In genomic region chr19:4471400-4472173, GRCh38 we compare ENCODE assay signal across 1 cellular context.
TF ChIP-seq lines count a peak whose summit lies in the region.

No MANE protein-coding gene starts in this region.

TF ChIP-seq in A549, 52 proteins besides CTCF, POLR2A, EP300 and RAD21 (continued from another document):
- TF ChIP-seq, protein P1, sequence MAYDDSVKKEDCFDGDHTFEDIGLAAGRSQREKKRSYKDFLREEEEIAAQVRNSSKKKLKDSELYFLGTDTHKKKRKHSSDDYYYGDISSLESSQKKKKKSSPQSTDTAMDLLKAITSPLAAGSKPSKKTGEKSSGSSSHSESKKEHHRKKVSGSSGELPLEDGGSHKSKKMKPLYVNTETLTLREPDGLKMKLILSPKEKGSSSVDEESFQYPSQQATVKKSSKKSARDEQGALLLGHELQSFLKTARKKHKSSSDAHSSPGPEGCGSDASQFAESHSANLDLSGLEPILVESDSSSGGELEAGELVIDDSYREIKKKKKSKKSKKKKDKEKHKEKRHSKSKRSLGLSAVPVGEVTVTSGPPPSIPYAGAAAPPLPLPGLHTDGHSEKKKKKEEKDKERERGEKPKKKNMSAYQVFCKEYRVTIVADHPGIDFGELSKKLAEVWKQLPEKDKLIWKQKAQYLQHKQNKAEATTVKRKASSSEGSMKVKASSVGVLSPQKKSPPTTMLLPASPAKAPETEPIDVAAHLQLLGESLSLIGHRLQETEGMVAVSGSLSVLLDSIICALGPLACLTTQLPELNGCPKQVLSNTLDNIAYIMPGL (CRISPR knock-in tag; IDR thresholded peaks at IDR 0.05; ENCODE audit: borderline replicate concordance), result no peak
- TF ChIP-seq TP53 (CRISPR knock-in tag; IDR thresholded peaks at IDR 0.05) (no peak), USF2 (IDR thresholded peaks at IDR 0.05) (peak; percentile 98), MYC (IDR thresholded peaks at IDR 0.05; ENCODE audit: borderline replicate concordance, low read length) (no peak), JUN (IDR thresholded peaks at IDR 0.05) (no peak), TFCP2L1 (CRISPR knock-in tag; IDR thresholded peaks at IDR 0.05) (no peak), SREBF2 (IDR thresholded peaks at IDR 0.05) (no peak)
- TF ChIP-seq, protein P2, sequence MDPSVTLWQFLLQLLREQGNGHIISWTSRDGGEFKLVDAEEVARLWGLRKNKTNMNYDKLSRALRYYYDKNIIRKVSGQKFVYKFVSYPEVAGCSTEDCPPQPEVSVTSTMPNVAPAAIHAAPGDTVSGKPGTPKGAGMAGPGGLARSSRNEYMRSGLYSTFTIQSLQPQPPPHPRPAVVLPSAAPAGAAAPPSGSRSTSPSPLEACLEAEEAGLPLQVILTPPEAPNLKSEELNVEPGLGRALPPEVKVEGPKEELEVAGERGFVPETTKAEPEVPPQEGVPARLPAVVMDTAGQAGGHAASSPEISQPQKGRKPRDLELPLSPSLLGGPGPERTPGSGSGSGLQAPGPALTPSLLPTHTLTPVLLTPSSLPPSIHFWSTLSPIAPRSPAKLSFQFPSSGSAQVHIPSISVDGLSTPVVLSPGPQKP (IDR thresholded peaks at IDR 0.05; ENCODE audit: low read depth, low read length), result no peak
TF ChIP-seq in A549: peak in this region for 5.
